In genomic region chr3:160793853-160794252, GRCh38 we compare ENCODE assay signal across 17 cellular contexts. TPM values are rescaled to one million over a fixed set of nuclear protein-coding genes. Genes with fewer than 3 reads are reported as not detected.
DNase-seq lines count a peak whose midpoint lies in the region; ATAC-seq and TF ChIP-seq lines count a peak whose summit lies in the region.
"Had no signal": no experiment of that assay in that cellular context is flagged by ENCODE, and none has a peak within 500 bp of the region (broad histone marks: within the 10 kb centered on the region; RNA-seq: fewer than 3 reads in every experiment).

No MANE protein-coding gene starts in this region.

- BruUV-seq in PC-9 (replicated peaks; lab: Mats Ljungman, UMichigan), result no TSS peak

- CTCF ChIA-PET in PC-9 (lab: Charles Lee), result no interaction called here

- intact Hi-C loops in natural killer cell (cut with micrococcal nuclease) (no loop called here), right lobe of liver (cut with DNase I) (no loop called here), PC-9 (cut with micrococcal nuclease; ENCODE audit: unreplicated experiment) (no loop called here)

- H3K79me2 ChIP-seq in DND-41 (ENCODE audit: insufficient read depth, low read length) (no peaks in the 10 kb centered on the region), Karpas-422 (ENCODE audit: low read length) (no peaks in the 10 kb centered on the region), PC-9 (ENCODE audit: low read depth) (no peaks in the 10 kb centered on the region)

- WGBS in right lobe of liver (ENCODE audit: insufficient coverage, low coverage, low lambda C conversion rate, missing lambda C conversion rate), result 73% methylated on average over 1 of the region's 1 CpG

- peaks cover 5% of the 10 kb centered on the region; the same call in 1 of the 2 replicates for H3F3A ChIP-seq in PC-9 (ENCODE audit: insufficient read depth, low read depth)

- H4K20me1 ChIP-seq in DND-41 (ENCODE audit: insufficient read depth, low read length), result peaks cover 3% of the 10 kb centered on the region; the same call in 1 of the 2 replicates
- H4K20me1 ChIP-seq in Karpas-422 (ENCODE audit: insufficient read depth, low read depth, low read length), result no peaks in the 10 kb centered on the region
- H4K20me1 ChIP-seq in PC-9 (ENCODE audit: insufficient read depth), result no peaks in the 10 kb centered on the region

- peaks cover 2% of the 10 kb centered on the region for H3K36me3 Mint-ChIP-seq in effector memory CD8-positive, alpha-beta T cell (ENCODE audit: insufficient read depth)
- no peaks in the 10 kb centered on the region for H3K36me3 Mint-ChIP-seq in natural killer cell
- H3K36me3 Mint-ChIP-seq: CD4-positive, CD25-positive, alpha-beta regulatory T cell; IgD-negative memory B cell had no signal

- no peaks in the 10 kb centered on the region for H3K36me3 ChIP-seq in DND-41 (ENCODE audit: insufficient read depth, low read length)
- no peaks in the 10 kb centered on the region for H3K36me3 ChIP-seq in Karpas-422 (ENCODE audit: insufficient read depth, low read length)
- H3K36me3 ChIP-seq in right lobe of liver, result no peaks in the 10 kb centered on the region
- no peaks in the 10 kb centered on the region for H3K36me3 ChIP-seq in PC-9 (ENCODE audit: low read depth)
- H3K36me3 ChIP-seq: BE2C had no signal

- ATAC-seq in DND-41 (ENCODE audit: insufficient read depth, low read depth) (peak; percentile 27; the same call in 2 of the 3 replicates), natural killer cell (peak; percentile 50 to 74 (median 53)), right lobe of liver (no peak)
- ATAC-seq in effector memory CD8-positive, alpha-beta T cell (replicated peaks), result peak; percentile 26
- ATAC-seq: GM23338, HepG2 had no signal

- no peak for DNase-seq in DND-41
- DNase-seq in Karpas-422, result peak; percentile 41
- no peak for DNase-seq in effector memory CD8-positive, alpha-beta T cell
- no peak for DNase-seq in natural killer cell
- no peak for DNase-seq in right lobe of liver
- DNase-seq in NCI-H128 (lab: John Stamatoyannopoulos, UW; ENCODE audit: unreplicated experiment), result no peak
- DNase-seq in PC-9, result no peak
- DNase-seq: BE2C; C1 segment of cervical spinal cord; CD4-positive, CD25-positive, alpha-beta regulatory T cell; CD8-positive, alpha-beta memory T cell; COR-L47; GF-D8; H9 had no signal

- H3K4me3 ChIP-seq in DND-41 (ENCODE audit: low read depth in 1 of 2, low read length in 2 of 2) (no peak overlapping the region), Karpas-422 (ENCODE audit: low read length) (no peak overlapping the region), right lobe of liver (no peak overlapping the region), PC-9 (no peak overlapping the region)
- H3K4me3 ChIP-seq: GM23338 had no signal

- no peak for TF ChIP-seq CTCF in DND-41 (IDR thresholded peaks at IDR 0.05; ENCODE audit: borderline replicate concordance, extremely low read depth, low read length, poor library complexity, severe bottlenecking)
- no peak for TF ChIP-seq CTCF in natural killer cell (IDR thresholded peaks at IDR 0.05)
- TF ChIP-seq CTCF in right lobe of liver (IDR thresholded peaks at IDR 0.05), result no peak
- no peak for TF ChIP-seq CTCF in PC-9 (conservative IDR thresholded peaks at IDR 0.05)

- H2AFZ ChIP-seq in DND-41 (ENCODE audit: low read depth, low read length) (no peak overlapping the region), Karpas-422 (ENCODE audit: low read length) (no peak overlapping the region), PC-9 (no peak overlapping the region)
- H2AFZ ChIP-seq: GM23338 had no signal

- H3K27me3 Mint-ChIP-seq in effector memory CD8-positive, alpha-beta T cell, result peaks cover 0 to 5% of the 10 kb centered on the region in 2 donors
- no peaks in the 10 kb centered on the region for H3K27me3 Mint-ChIP-seq in natural killer cell (ENCODE audit: low read depth in 2 of 2)

- H3K4me2 ChIP-seq in DND-41 (ENCODE audit: insufficient read depth, low read length), result no peak overlapping the region
- no peak overlapping the region for H3K4me2 ChIP-seq in Karpas-422 (ENCODE audit: low read depth, low read length, poor library complexity, severe bottlenecking)
- H3K4me2 ChIP-seq in PC-9, result no peak overlapping the region
- H3K4me2 ChIP-seq: GM23338 had no signal

- peaks cover 0 to 3% of the 10 kb centered on the region in 2 donors for H3K4me1 Mint-ChIP-seq in effector memory CD8-positive, alpha-beta T cell (ENCODE audit: low read depth in 2 of 2)
- peaks cover 59 to 64% of the 10 kb centered on the region in 2 donors for H3K4me1 Mint-ChIP-seq in natural killer cell

- H3K27ac ChIP-seq in DND-41 (ENCODE audit: low read length) (no peak overlapping the region), Karpas-422 (ENCODE audit: low read length) (no peak overlapping the region), right lobe of liver (no peak overlapping the region), PC-9 (no peak overlapping the region)

- H3K4me3 Mint-ChIP-seq in effector memory CD8-positive, alpha-beta T cell, result no peak overlapping the region
- peak overlapping the region; percentile 21 for H3K4me3 Mint-ChIP-seq in natural killer cell
- H3K4me3 Mint-ChIP-seq: CD4-positive, CD25-positive, alpha-beta regulatory T cell; CD8-positive, alpha-beta memory T cell; GM23338; H9; IgD-negative memory B cell had no signal

- H3K9me2 ChIP-seq in Karpas-422 (replicated peaks; ENCODE audit: insufficient read depth, low read length) (no peaks in the 10 kb centered on the region), PC-9 (ENCODE audit: insufficient read depth) (no peaks in the 10 kb centered on the region)

- H3K4me1 ChIP-seq in DND-41 (ENCODE audit: insufficient read depth, low read length) (no peaks in the 10 kb centered on the region), Karpas-422 (ENCODE audit: low read length) (no peaks in the 10 kb centered on the region), right lobe of liver (peaks cover 0 to 20% (median 7%) of the 10 kb centered on the region in 4 donors), PC-9 (replicated peaks; ENCODE audit: insufficient read depth) (peaks cover 15% of the 10 kb centered on the region)
- H3K4me1 ChIP-seq: BE2C had no signal

- POLR2A ChIA-PET in PC-9 (lab: Charles Lee; ENCODE audit: unreplicated experiment), result interaction anchor here (0.6 kb wide), 1 partner anchor 683 kb away, joined by 3 read pairs; no protein-coding TSS in a partner anchor

- H3K27me3 ChIP-seq in DND-41 (ENCODE audit: insufficient read depth, low read length, poor library complexity) (no peaks in the 10 kb centered on the region), Karpas-422 (ENCODE audit: low read length) (no peaks in the 10 kb centered on the region), right lobe of liver (no peaks in the 10 kb centered on the region), PC-9 (ENCODE audit: insufficient read depth, low read depth) (no peaks in the 10 kb centered on the region)
- H3K27me3 ChIP-seq: BE2C had no signal

- no peak overlapping the region for H3K9ac ChIP-seq in DND-41 (ENCODE audit: low read depth, low read length)
- H3K9ac ChIP-seq in Karpas-422 (ENCODE audit: low read length), result no peak overlapping the region

- no peak overlapping the region for H3K27ac Mint-ChIP-seq in effector memory CD8-positive, alpha-beta T cell
- H3K27ac Mint-ChIP-seq in natural killer cell, result peak overlapping the region; percentile 76 to 85
- H3K27ac Mint-ChIP-seq: CD4-positive, CD25-positive, alpha-beta regulatory T cell; GM23338; IgD-negative memory B cell had no signal

- no peaks in the 10 kb centered on the region for H3K9me3 ChIP-seq in DND-41 (ENCODE audit: insufficient read depth, low read length, severe bottlenecking)
- H3K9me3 ChIP-seq in Karpas-422 (ENCODE audit: low read length), result no peaks in the 10 kb centered on the region
- no peaks in the 10 kb centered on the region for H3K9me3 ChIP-seq in right lobe of liver
- no peaks in the 10 kb centered on the region for H3K9me3 ChIP-seq in PC-9 (ENCODE audit: insufficient read depth, low read depth)
- H3K9me3 ChIP-seq: BE2C had no signal

- TF ChIP-seq POLR2A in right lobe of liver (IDR thresholded peaks at IDR 0.05), result no peak

- H3K9me3 Mint-ChIP-seq in effector memory CD8-positive, alpha-beta T cell, result no peaks in the 10 kb centered on the region
- H3K9me3 Mint-ChIP-seq in natural killer cell, result no peaks in the 10 kb centered on the region
- H3K9me3 Mint-ChIP-seq: GM23338, H9, IgD-negative memory B cell had no signal

RNA-seq across cellular contexts. Expression of gene PPM1L, which starts 37.8 kb away (rescaled TPM):
- 1.8 and 3.4 TPM in 2 replicates for total RNA-seq in Karpas-422 (2014; rRNA removed; shearing (Covaris generic); ENCODE audit: low replicate concordance)
- total RNA-seq in natural killer cell (10 to 100 TPM; 52.6 to 73.2 (median 52.9) TPM), right lobe of liver (10 to 100 TPM in 5 of 6 experiments, 1 to 10 TPM in 1; 6.9 to 25.4 (median 14.7) TPM), PC-9 (2021) (5.0 and 5.1 TPM in 2 replicates)

Comparison
In these comparisons a context has a peak if more than half of its experiments do, and no peak if none do; other contexts are left out.
1. ATAC-seq: peak in DND-41 (single experiment), effector memory CD8-positive, alpha-beta T cell (single experiment) and natural killer cell (3 of 3); none in right lobe of liver (0 of 4).
2. H3K27ac Mint-ChIP-seq: peak in natural killer cell (2 of 2); none in effector memory CD8-positive, alpha-beta T cell (0 of 2).